ENCODE assay signal across 10 cellular contexts in genomic region chr13:59261928-59262488, GRCh38.
DNase-seq lines count a peak whose midpoint lies in the region; ATAC-seq and TF ChIP-seq lines count a peak whose summit lies in the region.
"Had no signal": no experiment of that assay in that cellular context is flagged by ENCODE, and none has a peak within 500 bp of the region (broad histone marks: within the 10 kb centered on the region; RNA-seq: fewer than 3 reads in every experiment).

No MANE protein-coding gene starts in this region.

- H2AK5ac ChIP-seq in H9 (ENCODE audit: insufficient read length, low read length), result no peak overlapping the region

- no peak overlapping the region for H3K56ac ChIP-seq in H9 (ENCODE audit: insufficient read length, low read depth, low read length)

- H3K4me2 ChIP-seq in H9 (ENCODE audit: insufficient read depth, insufficient read length, low read length), result no peak overlapping the region

- H2BK20ac ChIP-seq in H9 (ENCODE audit: low read depth, low read length, poor library complexity, severe bottlenecking), result no peak overlapping the region

- no peak overlapping the region for H2BK15ac ChIP-seq in H9 (ENCODE audit: low read depth, low read length)

- H4K20me1 ChIP-seq in H9 (ENCODE audit: control insufficient read depth, insufficient read depth, insufficient read length), result no peaks in the 10 kb centered on the region

- H2AFZ ChIP-seq in H9 (ENCODE audit: low read length), result no peak overlapping the region

- H2BK5ac ChIP-seq in H9 (ENCODE audit: insufficient read length, low read length), result no peak overlapping the region

- no peak overlapping the region for H3K18ac ChIP-seq in H9 (ENCODE audit: insufficient read length, low read depth, low read length)

- TF ChIP-seq CTCF in H9 (conservative IDR thresholded peaks at IDR 0.05) (peak; percentile 81), WI38 (IDR thresholded peaks at IDR 0.05; ENCODE audit: low read depth, low read length) (peak; percentile 22; the same call in 1 of the 2 replicates)

- no peak overlapping the region for H4K91ac ChIP-seq in H9 (ENCODE audit: insufficient read length, low read depth, low read length)

- no peak overlapping the region for H3K27ac ChIP-seq in H9 (ENCODE audit: insufficient read length, low read depth, low read length)

- no peaks in the 10 kb centered on the region for H3K27me3 Mint-ChIP-seq in H9 (ENCODE audit: low read depth)
- H3K27me3 Mint-ChIP-seq in stimulated activated naive CD8-positive, alpha-beta T cell treated with anti-CD3 and anti-CD28 coated beads, Interleukin-15, amount 100 ng/mL, for 72 hours, result peaks cover under 1% of the 10 kb centered on the region

- no peak overlapping the region for H3T11ph ChIP-seq in H9 (ENCODE audit: low read length)

- no peak overlapping the region for H2BK12ac ChIP-seq in H9 (ENCODE audit: insufficient read length, low read depth, low read length)

- H3K4me1 ChIP-seq in H9 (ENCODE audit: insufficient read depth, low read length), result no peaks in the 10 kb centered on the region

- H3K4me1 Mint-ChIP-seq in H9, result peaks cover 20 to 21% of the 10 kb centered on the region in 2 experiments
- H3K4me1 Mint-ChIP-seq in stimulated activated naive CD8-positive, alpha-beta T cell treated with anti-CD3 and anti-CD28 coated beads, Interleukin-15, amount 100 ng/mL, for 72 hours, result no peaks in the 10 kb centered on the region
- H3K4me1 Mint-ChIP-seq in stimulated activated effector memory CD8-positive, alpha-beta T cell treated with anti-CD3 and anti-CD28 coated beads, Interleukin-12 subunit alpha, Interleukin-12 subunit beta, amount 100 ng/mL, for 72 hours, result no peaks in the 10 kb centered on the region

- H3K4ac ChIP-seq in H9 (ENCODE audit: low read depth, low read length), result no peak overlapping the region

- no peaks in the 10 kb centered on the region for H3K23me2 ChIP-seq in H9 (ENCODE audit: insufficient read length, low read depth, low read length, poor library complexity, severe bottlenecking)

- H4K8ac ChIP-seq in H9 (replicated peaks; ENCODE audit: insufficient read length, low read depth, low read length), result no peak overlapping the region

- no peaks in the 10 kb centered on the region for H3K27me3 ChIP-seq in H9 (ENCODE audit: insufficient read depth, low read length)

- H3K79me1 ChIP-seq in H9 (ENCODE audit: insufficient read depth, low read depth, low read length, poor library complexity, severe bottlenecking), result no peaks in the 10 kb centered on the region

- no peak overlapping the region for H4K5ac ChIP-seq in H9 (ENCODE audit: insufficient read length, low read depth, low read length)

- H3K27ac Mint-ChIP-seq in H9, result no peak overlapping the region
- H3K27ac Mint-ChIP-seq in stimulated activated naive CD8-positive, alpha-beta T cell treated with anti-CD3 and anti-CD28 coated beads, Interleukin-15, amount 100 ng/mL, for 72 hours, result no peak overlapping the region
- no peak overlapping the region for H3K27ac Mint-ChIP-seq in stimulated activated effector memory CD8-positive, alpha-beta T cell treated with anti-CD3 and anti-CD28 coated beads, Interleukin-12 subunit alpha, Interleukin-12 subunit beta, amount 100 ng/mL, for 72 hours

- no peaks in the 10 kb centered on the region for H3K36me3 Mint-ChIP-seq in H9 (ENCODE audit: insufficient read depth in 1 of 3, low read depth in 3 of 3)
- no peaks in the 10 kb centered on the region for H3K36me3 Mint-ChIP-seq in stimulated activated effector memory CD8-positive, alpha-beta T cell treated with anti-CD3 and anti-CD28 coated beads, Interleukin-12 subunit alpha, Interleukin-12 subunit beta, amount 100 ng/mL, for 72 hours

- no peak overlapping the region for H3K9ac ChIP-seq in H9 (ENCODE audit: extremely low read depth, insufficient read length, low read length)

- no CpG with 5 or more reads among the region's 4 CpGs for WGBS in H9 (ENCODE audit: extremely low coverage, insufficient read length, low lambda C conversion rate)

- H3K14ac ChIP-seq in H9 (ENCODE audit: insufficient read depth, low read length), result no peak overlapping the region

- H3K4me3 ChIP-seq in WI38 (ENCODE audit: low read depth, low read length), result no peak overlapping the region

- H3K9me3 ChIP-seq in H9 (ENCODE audit: control insufficient read depth, low read depth, low read length), result no peaks in the 10 kb centered on the region

- H3K4me3 Mint-ChIP-seq in H9, result no peak overlapping the region
- no peak overlapping the region for H3K4me3 Mint-ChIP-seq in stimulated activated naive CD8-positive, alpha-beta T cell treated with anti-CD3 and anti-CD28 coated beads, Interleukin-15, amount 100 ng/mL, for 72 hours
- H3K4me3 Mint-ChIP-seq in stimulated activated effector memory CD8-positive, alpha-beta T cell treated with anti-CD3 and anti-CD28 coated beads, Interleukin-12 subunit alpha, Interleukin-12 subunit beta, amount 100 ng/mL, for 72 hours, result no peak overlapping the region

- DNase-seq in ACHN (peak; percentile 18), H9 (peak; percentile 30), iPS-NIHi11 (ENCODE audit: low spot score) (peak; percentile 50), NCI-H510A (lab: John Stamatoyannopoulos, UW) (no peak), GM03348 (ENCODE audit: low spot score) (no peak)
- no peak for DNase-seq in stimulated activated naive CD8-positive, alpha-beta T cell treated with anti-CD3 and anti-CD28 coated beads, Interleukin-15, amount 100 ng/mL, for 72 hours
- no peak for DNase-seq in stimulated activated effector memory CD8-positive, alpha-beta T cell treated with anti-CD3 and anti-CD28 coated beads, Interleukin-12 subunit alpha, Interleukin-12 subunit beta, amount 100 ng/mL, for 72 hours (ENCODE audit: low spot score in 2 of 2)
- DNase-seq: DMS79, RPMI8226 had no signal

- no peaks in the 10 kb centered on the region for H3K9me3 Mint-ChIP-seq in H9
- peaks cover 1 to 9% of the 10 kb centered on the region in 2 donors for H3K9me3 Mint-ChIP-seq in stimulated activated naive CD8-positive, alpha-beta T cell treated with anti-CD3 and anti-CD28 coated beads, Interleukin-15, amount 100 ng/mL, for 72 hours
- H3K9me3 Mint-ChIP-seq in stimulated activated effector memory CD8-positive, alpha-beta T cell treated with anti-CD3 and anti-CD28 coated beads, Interleukin-12 subunit alpha, Interleukin-12 subunit beta, amount 100 ng/mL, for 72 hours, result no peaks in the 10 kb centered on the region

- no peak for ATAC-seq in stimulated activated naive CD8-positive, alpha-beta T cell treated with anti-CD3 and anti-CD28 coated beads, Interleukin-15, amount 100 ng/mL, for 72 hours
- ATAC-seq in stimulated activated effector memory CD8-positive, alpha-beta T cell treated with anti-CD3 and anti-CD28 coated beads, Interleukin-12 subunit alpha, Interleukin-12 subunit beta, amount 100 ng/mL, for 72 hours, result no peak

- in situ Hi-C loops in ACHN (cut with HindIII; ENCODE audit: low pct_ligation_motif_present, low pct_unique_long_range_greater_than_20kb, low sequenced_read_pairs), result no loop called here

- no peak overlapping the region for H3K23ac ChIP-seq in H9 (ENCODE audit: insufficient read length, low read depth, low read length)

- H3K79me2 ChIP-seq in H9 (ENCODE audit: insufficient read depth, low read length), result no peaks in the 10 kb centered on the region

- no peak overlapping the region for H2BK120ac ChIP-seq in H9 (ENCODE audit: low read depth, low read length, poor library complexity, severe bottlenecking)

Comparison
In these comparisons a context has a peak if more than half of its experiments do, and no peak if none do; other contexts are left out.
1. DNase-seq: peak in ACHN (single experiment), H9 (single experiment) and iPS-NIHi11 (single experiment); none in stimulated activated naive CD8-positive, alpha-beta T cell treated with anti-CD3 and anti-CD28 coated beads, Interleukin-15, amount 100 ng/mL, for 72 hours (0 of 2), NCI-H510A (single experiment), stimulated activated effector memory CD8-positive, alpha-beta T cell treated with anti-CD3 and anti-CD28 coated beads, Interleukin-12 subunit alpha, Interleukin-12 subunit beta, amount 100 ng/mL, for 72 hours (0 of 2) and GM03348 (single experiment).